Comparison of ENCODE assay signal across 25 cellular contexts in the genomic region with DNA sequence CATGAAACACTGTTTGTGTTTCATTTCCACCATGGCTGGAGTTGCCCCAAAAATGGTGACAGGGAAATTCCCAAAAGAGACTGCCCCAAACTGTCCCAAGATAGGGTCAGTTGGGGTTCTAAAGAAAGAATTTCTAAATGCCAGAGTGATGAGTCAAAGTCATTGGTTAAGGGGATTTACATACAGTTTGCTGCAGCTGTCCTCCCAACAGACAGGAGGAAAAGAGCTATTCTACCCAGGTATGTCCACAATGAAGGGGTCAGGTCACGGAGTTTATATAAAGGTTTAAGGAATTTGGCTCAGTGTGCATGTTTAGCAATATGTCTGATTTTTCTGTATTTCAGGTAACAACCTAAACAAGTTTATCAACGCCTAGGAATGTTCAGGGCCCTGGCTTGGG.
DNase-seq lines count a peak whose midpoint lies in the region; ATAC-seq and TF ChIP-seq lines count a peak whose summit lies in the region.
"Had no signal": no experiment of that assay in that cellular context is flagged by ENCODE, and none has a peak within 500 bp of the region (broad histone marks: within the 10 kb centered on the region; RNA-seq: fewer than 3 reads in every experiment).

No MANE protein-coding gene starts in this region.

- H3K4me3 ChIP-seq in IMR-90 (ENCODE audit: insufficient read depth, low read depth, low read length), result no peak overlapping the region
- H3K4me3 ChIP-seq: gastroesophageal sphincter had no signal

- peak overlapping the region; percentile 37; the same call in 1 of the 2 replicates for H3K14ac ChIP-seq in IMR-90 (replicated peaks; ENCODE audit: low read depth, low read length)

- peak overlapping the region; percentile 4; the same call in 1 of the 2 replicates for H3K56ac ChIP-seq in IMR-90 (ENCODE audit: extremely low read depth, insufficient read depth, low read length)

- no peaks in the 10 kb centered on the region for H3K4me1 Mint-ChIP-seq in HFFc6 (ENCODE audit: low read depth)
- H3K4me1 Mint-ChIP-seq in activated T-cell treated with anti-CD3 and anti-CD28 coated beads, Interleukin-2, amount 50 U/mL, for 4 hours (ENCODE audit: low read depth), result no peaks in the 10 kb centered on the region
- H3K4me1 Mint-ChIP-seq: activated naive CD4-positive, alpha-beta T cell treated with anti-CD3 and anti-CD28 coated beads, Interleukin-2, amount 50 U/mL, for 24 hours; IgD-negative memory B cell; stimulated activated effector memory CD8-positive, alpha-beta T cell treated with anti-CD3 and anti-CD28 coated beads, Interleukin-12 subunit alpha, Interleukin-12 subunit beta, amount 100 ng/mL, for 72 hours had no signal

- intact Hi-C loops in IMR-90 (cut with micrococcal nuclease), result no loop called here

- H2BK120ac ChIP-seq in IMR-90 (ENCODE audit: low read depth, low read length), result peak overlapping the region; percentile 90

- no CpG with 5 or more reads among the region's 2 CpGs for WGBS in IMR-90 (ENCODE audit: extremely low coverage in 2 of 2, insufficient read length in 1 of 2), 2 experiments

- peak overlapping the region; percentile 35; the same call in 1 of the 2 replicates for H3K4me2 ChIP-seq in IMR-90 (ENCODE audit: low read depth, low read length)

- H3K27me3 Mint-ChIP-seq in HFFc6 (ENCODE audit: insufficient read depth), result no peaks in the 10 kb centered on the region
- no peaks in the 10 kb centered on the region for H3K27me3 Mint-ChIP-seq in activated T-cell treated with anti-CD3 and anti-CD28 coated beads, Interleukin-2, amount 50 U/mL, for 4 hours (ENCODE audit: low read depth)
- H3K27me3 Mint-ChIP-seq: activated naive CD4-positive, alpha-beta T cell treated with anti-CD3 and anti-CD28 coated beads, Interleukin-2, amount 50 U/mL, for 24 hours; IgD-negative memory B cell had no signal

- in situ Hi-C loops in IMR-90 (cut with MboI; ENCODE audit: low sequenced_read_pairs), result no loop called here

- no peaks in the 10 kb centered on the region for H4K20me1 ChIP-seq in IMR-90 (ENCODE audit: insufficient read depth, low read length)

- peaks cover 2% of the 10 kb centered on the region; the same call in 1 of the 2 replicates for H3K9me1 ChIP-seq in IMR-90 (ENCODE audit: insufficient read depth, low read length)

- H3K27ac ChIP-seq in IMR-90 (ENCODE audit: insufficient read depth, low read length), result peak overlapping the region; percentile 13
- H3K27ac ChIP-seq: gastroesophageal sphincter, HL-60 had no signal

- no peak for TF ChIP-seq RAD21 in IMR-90 (IDR thresholded peaks at IDR 0.05; ENCODE audit: low read length)

- TF ChIP-seq POLR2A in IMR-90 (IDR thresholded peaks at IDR 0.05; ENCODE audit: low read depth, low read length), result no peak

- no peaks in the 10 kb centered on the region for H3K36me3 ChIP-seq in IMR-90 (ENCODE audit: control insufficient read depth, insufficient read depth, low read length)
- H3K36me3 ChIP-seq: gastroesophageal sphincter had no signal

- H3K79me1 ChIP-seq in IMR-90 (ENCODE audit: low read depth in 1 of 2, low read length in 2 of 2), result no peaks in the 10 kb centered on the region

- H3K18ac ChIP-seq in IMR-90 (ENCODE audit: low read depth, low read length), result peak overlapping the region; percentile 92; the same call in 1 of the 2 replicates

- H2AFZ ChIP-seq in IMR-90 (replicated peaks; ENCODE audit: low read length, poor library complexity), result no peak overlapping the region

- no peaks in the 10 kb centered on the region for H3K36me3 Mint-ChIP-seq in HFFc6 (ENCODE audit: low read depth)
- H3K36me3 Mint-ChIP-seq in activated T-cell treated with anti-CD3 and anti-CD28 coated beads, Interleukin-2, amount 50 U/mL, for 4 hours (ENCODE audit: insufficient read depth), result no peaks in the 10 kb centered on the region
- H3K36me3 Mint-ChIP-seq: activated naive CD4-positive, alpha-beta T cell treated with anti-CD3 and anti-CD28 coated beads, Interleukin-2, amount 50 U/mL, for 24 hours; IgD-negative memory B cell; stimulated activated effector memory CD8-positive, alpha-beta T cell treated with anti-CD3 and anti-CD28 coated beads, Interleukin-12 subunit alpha, Interleukin-12 subunit beta, amount 100 ng/mL, for 72 hours had no signal

- H2BK15ac ChIP-seq in IMR-90 (ENCODE audit: low read depth, low read length), result 0 out of 3 replicates have a peak overlapping the region, but pooled peaks have one; percentile 43

- no peak overlapping the region for H2AK5ac ChIP-seq in IMR-90 (ENCODE audit: low read depth, low read length)

- no peak overlapping the region for H2AK9ac ChIP-seq in IMR-90 (replicated peaks; ENCODE audit: low read depth, low read length, poor library complexity)

- H2BK5ac ChIP-seq in IMR-90 (ENCODE audit: low read depth, low read length, poor library complexity, severe bottlenecking), result peak overlapping the region; percentile 97

- H3K27me3 ChIP-seq in IMR-90 (ENCODE audit: control insufficient read depth, insufficient read depth, low read length), result no peaks in the 10 kb centered on the region
- H3K27me3 ChIP-seq: gastroesophageal sphincter had no signal

- peak overlapping the region; percentile 87 for H2BK20ac ChIP-seq in IMR-90 (ENCODE audit: low read depth, low read length)

- H3K9me3 ChIP-seq in IMR-90 (ENCODE audit: control insufficient read depth, insufficient read depth, low read length), result no peaks in the 10 kb centered on the region
- H3K9me3 ChIP-seq: gastroesophageal sphincter had no signal

- DNase-seq in EL (peak; percentile 35), IMR-90 (peak; percentile 58), astrocyte of the hippocampus (ENCODE audit: low read depth, low spot score) (peak; percentile 59), kidney tubule cell (ENCODE audit: low spot score) (peak; percentile 65), HFFc6 (no peak), 8988T (no peak), activated gamma-delta T cell treated with Interleukin-2 at 50 U/mL for 16 hours (no peak)
- DNase-seq in activated T-cell treated with anti-CD3 and anti-CD28 coated beads, Interleukin-2, amount 50 U/mL, for 4 hours, result no peak
- DNase-seq: activated CD4-positive, alpha-beta T cell treated with anti-CD3 and anti-CD28 coated beads for 1 hour; activated T-cell treated with anti-CD3 and anti-CD28 coated beads, Interleukin-2, amount 50 U/mL, for 48 hours; aorta; C1 segment of cervical spinal cord; cerebellar nuclear complex; mammary epithelial cell; NCI-H1436; NCI-H2107; NCI-H510A treated with DMSO at 0.1 percent for 48 hours; nucleus accumbens; small intestine; stimulated activated CD4-positive, alpha-beta T cell treated with anti-CD3 and anti-CD28 coated beads, Interleukin-2, amount 100 ng/mL, for 24 hours had no signal

- CTCF ChIA-PET in IMR-90 (lab: Yijun Ruan, JAX), result interaction anchor here (1.0 kb wide), 1 partner anchor 15 kb away, joined by 3 read pairs; no protein-coding TSS in a partner anchor

- POLR2A ChIA-PET in IMR-90 (lab: Charles Lee; ENCODE audit: unreplicated experiment), result interaction anchor here (0.5 kb wide), 1 partner anchor 34 kb away, joined by 3 read pairs; no protein-coding TSS in a partner anchor

- peaks cover 47% of the 10 kb centered on the region for H3K9me3 Mint-ChIP-seq in HFFc6
- H3K9me3 Mint-ChIP-seq in activated T-cell treated with anti-CD3 and anti-CD28 coated beads, Interleukin-2, amount 50 U/mL, for 4 hours, result no peaks in the 10 kb centered on the region

- peak overlapping the region; percentile 41 to 45; a peak in 2 of 4 replicates for H4K8ac ChIP-seq in IMR-90 (ENCODE audit: low read depth in 2 of 2, low read length in 2 of 2)

- BruUV-seq in IMR-90 (replicated peaks; lab: Mats Ljungman, UMichigan), result no TSS peak

- no peak overlapping the region for H3K27ac Mint-ChIP-seq in HFFc6
- H3K27ac Mint-ChIP-seq: activated naive CD4-positive, alpha-beta T cell treated with anti-CD3 and anti-CD28 coated beads, Interleukin-2, amount 50 U/mL, for 24 hours; IgD-negative memory B cell; stimulated activated effector memory CD8-positive, alpha-beta T cell treated with anti-CD3 and anti-CD28 coated beads, Interleukin-12 subunit alpha, Interleukin-12 subunit beta, amount 100 ng/mL, for 72 hours had no signal

- dilution Hi-C loops in IMR-90 (cut with HindIII; ENCODE audit: low sequenced_read_pairs, unreplicated experiment), result no loop called here

- no peak overlapping the region for H3K4me3 Mint-ChIP-seq in HFFc6
- H3K4me3 Mint-ChIP-seq in activated T-cell treated with anti-CD3 and anti-CD28 coated beads, Interleukin-2, amount 50 U/mL, for 4 hours, result no peak overlapping the region
- H3K4me3 Mint-ChIP-seq: activated naive CD4-positive, alpha-beta T cell treated with anti-CD3 and anti-CD28 coated beads, Interleukin-2, amount 50 U/mL, for 24 hours; IgD-negative memory B cell; stimulated activated effector memory CD8-positive, alpha-beta T cell treated with anti-CD3 and anti-CD28 coated beads, Interleukin-12 subunit alpha, Interleukin-12 subunit beta, amount 100 ng/mL, for 72 hours had no signal

- H4K91ac ChIP-seq in IMR-90 (ENCODE audit: insufficient read depth, low read depth, low read length), result no peak overlapping the region; the same call in 1 of the 2 replicates

- TF ChIP-seq CTCF in IMR-90 (conservative IDR thresholded peaks at IDR 0.05; ENCODE audit: low read depth, low read length), result no peak
- no peak for TF ChIP-seq CTCF in HFFc6 (IDR thresholded peaks at IDR 0.05)

- H3K9ac ChIP-seq in IMR-90 (ENCODE audit: low read depth, low read length), result no peak overlapping the region

- no peak overlapping the region; the same call in 1 of the 2 replicates for H3K23ac ChIP-seq in IMR-90 (ENCODE audit: low read depth, low read length)

- peak overlapping the region; percentile 87; the same call in 1 of the 2 replicates for H3K4ac ChIP-seq in IMR-90 (ENCODE audit: low read depth, low read length)

- ATAC-seq in IMR-90 (ENCODE audit: low read depth), result no peak
- ATAC-seq in activated T-cell treated with anti-CD3 and anti-CD28 coated beads, Interleukin-2, amount 50 U/mL, for 4 hours, result no peak
- ATAC-seq: gastroesophageal sphincter; stimulated activated effector memory CD8-positive, alpha-beta T cell treated with anti-CD3 and anti-CD28 coated beads, Interleukin-12 subunit alpha, Interleukin-12 subunit beta, amount 100 ng/mL, for 72 hours had no signal

- H3K4me1 ChIP-seq in IMR-90 (ENCODE audit: control insufficient read depth, insufficient read depth, low read length), result peaks cover 14% of the 10 kb centered on the region

- peak overlapping the region; percentile 94; the same call in 1 of the 2 replicates for H4K5ac ChIP-seq in IMR-90 (ENCODE audit: low read depth, low read length)

TF ChIP-seq in IMR-90, 13 proteins besides CTCF, POLR2A, EP300 and RAD21 (continues in another document):
- TF ChIP-seq RFX5 (IDR thresholded peaks at IDR 0.05; ENCODE audit: low read depth, low read length) (no peak), MXI1 (IDR thresholded peaks at IDR 0.05; ENCODE audit: borderline replicate concordance, low read depth, low read length) (no peak), RCOR1 (IDR thresholded peaks at IDR 0.05; ENCODE audit: insufficient replicate concordance, low read length) (no peak), MAZ (IDR thresholded peaks at IDR 0.05; ENCODE audit: borderline replicate concordance, low read depth, low read length) (no peak), FOS (IDR thresholded peaks at IDR 0.05; ENCODE audit: low read depth, low read length) (no peak)

Comparison
In these comparisons a context has a peak if more than half of its experiments do, and no peak if none do; other contexts are left out.
1. DNase-seq: peak in EL (single experiment), IMR-90 (single experiment), astrocyte of the hippocampus (single experiment) and kidney tubule cell (single experiment); none in HFFc6 (single experiment), activated T-cell treated with anti-CD3 and anti-CD28 coated beads, Interleukin-2, amount 50 U/mL, for 4 hours (single experiment), 8988T (single experiment) and activated gamma-delta T cell treated with Interleukin-2 at 50 U/mL for 16 hours (single experiment).